Comparison of ENCODE assay signal across 8 cellular contexts in genomic region chr15:84980196-84981053, GRCh38. TPM values are rescaled to one million over a fixed set of nuclear protein-coding genes. Genes with fewer than 3 reads are reported as not detected.
DNase-seq lines count a peak whose midpoint lies in the region; ATAC-seq and TF ChIP-seq lines count a peak whose summit lies in the region.

No MANE protein-coding gene starts in this region.

- no peaks in the 10 kb centered on the region for H3K9me3 ChIP-seq in neuron (ENCODE audit: low read length)

- H3K27me3 ChIP-seq in foreskin keratinocyte = peaks cover 3% of the 10 kb centered on the region
- peaks cover 18% of the 10 kb centered on the region for H3K27me3 ChIP-seq in neuron (ENCODE audit: insufficient read depth, low read length)

- peak overlapping the region; percentile 93 for H3K4me3 ChIP-seq in neuron (ENCODE audit: low read length)

- no peaks in the 10 kb centered on the region for H3K36me3 ChIP-seq in neuron (ENCODE audit: insufficient read depth, low read length)

- TF ChIP-seq CTCF in foreskin keratinocyte (conservative IDR thresholded peaks at IDR 0.05) = no peak

- H3K4me1 ChIP-seq in foreskin keratinocyte (no peaks in the 10 kb centered on the region), neuron (ENCODE audit: insufficient read depth, low read length) (peaks cover 5% of the 10 kb centered on the region)

- DNase-seq in ELR (ENCODE audit: low read depth) = peak; percentile 85
- DNase-seq in H4 (ENCODE audit: low spot score) = peak; percentile 73
- DNase-seq in LHCN-M2 (ENCODE audit: low read depth) = peak; percentile 71
- DNase-seq in activated gamma-delta T cell treated with Interleukin-2 at 50 U/mL for 16 hours = peak; percentile 86
- DNase-seq in foreskin keratinocyte = peak; percentile 90 to 93
- peak; percentile 63 for DNase-seq in stromal cell of bone marrow (ENCODE audit: low read depth)

- H3K27ac ChIP-seq in foreskin keratinocyte = peak overlapping the region; percentile 72

- ATAC-seq in foreskin keratinocyte = peak; percentile 82

- TF ChIP-seq POLR2A in Raji (IDR thresholded peaks at IDR 0.05; ENCODE audit: insufficient read depth, low read depth, low read length) = peak; percentile 67

- H2AFZ ChIP-seq in neuron (ENCODE audit: low read depth, low read length) = peak overlapping the region; percentile 96

RNA-seq across cellular contexts. Expression of gene PDE8A, which starts 1.2 kb away (rescaled TPM):
- total RNA-seq in H4 (2014; rRNA removed; shearing (Covaris generic)) = 16.4 and 21.5 TPM in 2 replicates
- total RNA-seq in LHCN-M2 (2014; rRNA removed) = 12.5 and 13.0 TPM in 2 replicates
- 4.1 TPM for polyA plus RNA-seq in LHCN-M2 (2012)
- total RNA-seq in foreskin keratinocyte = 11.7 and 12.1 TPM in 2 replicates
- 5.2 and 6.2 TPM in 2 replicates for polyA plus RNA-seq in foreskin keratinocyte

Comparison
In these comparisons a context has a peak if more than half of its experiments do, and no peak if none do; other contexts are left out.
1. Peak in every context shown above with its lines: DNase-seq, ATAC-seq, H3K4me3 ChIP-seq and H3K27ac ChIP-seq.